24 cellular contexts compared by ENCODE assay signal in genomic region chr22:35703861-35704584, GRCh38. TPM values are rescaled to one million over a fixed set of nuclear protein-coding genes. Genes with fewer than 3 reads are reported as not detected.
"Had no signal": no experiment of that assay in that cellular context is flagged by ENCODE, and none has a peak within 500 bp of the region (broad histone marks: within the 10 kb centered on the region; RNA-seq: fewer than 3 reads in every experiment).

No MANE protein-coding gene starts in this region.

- H3K9me3 ChIP-seq: gastroesophageal sphincter, heart left ventricle, thoracic aorta, upper lobe of right lung had no signal

- H3K27me3 ChIP-seq: gastroesophageal sphincter, heart left ventricle, upper lobe of right lung had no signal

- H3K4me3 Mint-ChIP-seq: activated CD4-positive, alpha-beta memory T cell treated with anti-CD3 and anti-CD28 coated beads for 36 hours; activated CD8-positive, alpha-beta memory T cell treated with anti-CD3 and anti-CD28 coated beads, Interleukin-2, amount 10 ng/mL, durations not matched to agents 7 days and 5 days; activated naive CD8-positive, alpha-beta T cell treated with anti-CD3 and anti-CD28 coated beads, Interleukin-2, amount 10 ng/mL, durations not matched to agents 7 days and 5 days; activated T-helper 17 cell treated with anti-CD3 and anti-CD28 coated beads, Interleukin-2, amount 50 U/mL, for 72 hours; effector memory CD8-positive, alpha-beta T cell; naive B cell; neural crest cell; stimulated activated naive B cell treated with anti-CD40 and anti-IgM and Interleukin-4, amounts not matched to agents 10 μg/mL and 1 μg/mL and 100 μg/mL, for 72 hours had no signal

- H3K27ac Mint-ChIP-seq: activated CD4-positive, alpha-beta memory T cell treated with anti-CD3 and anti-CD28 coated beads for 36 hours; activated CD8-positive, alpha-beta memory T cell treated with anti-CD3 and anti-CD28 coated beads, Interleukin-2, amount 10 ng/mL, durations not matched to agents 7 days and 5 days; activated naive CD8-positive, alpha-beta T cell treated with anti-CD3 and anti-CD28 coated beads, Interleukin-2, amount 10 ng/mL, durations not matched to agents 7 days and 5 days; activated T-helper 17 cell treated with anti-CD3 and anti-CD28 coated beads, Interleukin-2, amount 50 U/mL, for 72 hours; effector memory CD8-positive, alpha-beta T cell; stimulated activated naive B cell treated with anti-CD40 and anti-IgM and Interleukin-4, amounts not matched to agents 10 μg/mL and 1 μg/mL and 100 μg/mL, for 72 hours had no signal

- H3K27me3 Mint-ChIP-seq: activated CD4-positive, alpha-beta memory T cell treated with anti-CD3 and anti-CD28 coated beads for 36 hours; activated CD8-positive, alpha-beta memory T cell treated with anti-CD3 and anti-CD28 coated beads, Interleukin-2, amount 10 ng/mL, durations not matched to agents 7 days and 5 days; activated T-helper 17 cell treated with anti-CD3 and anti-CD28 coated beads, Interleukin-2, amount 50 U/mL, for 72 hours; effector memory CD8-positive, alpha-beta T cell had no signal

- H3K4me1 Mint-ChIP-seq: activated CD8-positive, alpha-beta memory T cell treated with anti-CD3 and anti-CD28 coated beads, Interleukin-2, amount 10 ng/mL, durations not matched to agents 7 days and 5 days; activated naive CD8-positive, alpha-beta T cell treated with anti-CD3 and anti-CD28 coated beads, Interleukin-2, amount 10 ng/mL, durations not matched to agents 7 days and 5 days; activated T-helper 17 cell treated with anti-CD3 and anti-CD28 coated beads, Interleukin-2, amount 50 U/mL, for 72 hours; naive B cell; neural crest cell; stimulated activated naive B cell treated with anti-CD40 and anti-IgM and Interleukin-4, amounts not matched to agents 10 μg/mL and 1 μg/mL and 100 μg/mL, for 72 hours had no signal

- H3K36me3 ChIP-seq: gastroesophageal sphincter, heart left ventricle, thoracic aorta, upper lobe of right lung, WERI-Rb-1 had no signal

- H3K36me3 Mint-ChIP-seq: activated CD4-positive, alpha-beta memory T cell treated with anti-CD3 and anti-CD28 coated beads for 36 hours; activated CD8-positive, alpha-beta memory T cell treated with anti-CD3 and anti-CD28 coated beads, Interleukin-2, amount 10 ng/mL, durations not matched to agents 7 days and 5 days; activated naive CD8-positive, alpha-beta T cell treated with anti-CD3 and anti-CD28 coated beads, Interleukin-2, amount 10 ng/mL, durations not matched to agents 7 days and 5 days; naive B cell; stimulated activated naive B cell treated with anti-CD40 and anti-IgM and Interleukin-4, amounts not matched to agents 10 μg/mL and 1 μg/mL and 100 μg/mL, for 72 hours had no signal

- ATAC-seq: activated CD8-positive, alpha-beta memory T cell treated with anti-CD3 and anti-CD28 coated beads, Interleukin-2, amount 10 ng/mL, durations not matched to agents 7 days and 5 days; activated T-helper 17 cell treated with anti-CD3 and anti-CD28 coated beads, Interleukin-2, amount 50 U/mL, for 72 hours; effector memory CD8-positive, alpha-beta T cell; gastroesophageal sphincter; heart left ventricle; left ventricle myocardium superior; sciatic nerve; stimulated activated naive B cell treated with anti-CD40 and anti-IgM and Interleukin-4, amounts not matched to agents 10 μg/mL and 1 μg/mL and 100 μg/mL, for 72 hours had no signal

- H3K9ac ChIP-seq: parathyroid adenoma had no signal

- H2AFZ ChIP-seq: parathyroid adenoma had no signal

- H3K4me3 ChIP-seq: gastroesophageal sphincter, heart left ventricle, thoracic aorta, upper lobe of right lung had no signal

- H3K79me2 ChIP-seq: parathyroid adenoma had no signal

- DNase-seq: activated CD4-positive, alpha-beta memory T cell treated with anti-CD3 and anti-CD28 coated beads for 36 hours; activated CD8-positive, alpha-beta memory T cell treated with anti-CD3 and anti-CD28 coated beads, Interleukin-2, amount 10 ng/mL, durations not matched to agents 7 days and 5 days; activated naive CD4-positive, alpha-beta T cell; activated naive CD8-positive, alpha-beta T cell treated with anti-CD3 and anti-CD28 coated beads, Interleukin-2, amount 10 ng/mL, durations not matched to agents 7 days and 5 days; anterior cingulate cortex; effector memory CD8-positive, alpha-beta T cell; heart left ventricle; kidney glomerular epithelial cell; left ventricle myocardium superior; naive B cell; stimulated activated naive B cell treated with anti-CD40 and anti-IgM and Interleukin-4, amounts not matched to agents 10 μg/mL and 1 μg/mL and 100 μg/mL, for 72 hours; upper lobe of right lung; WERI-Rb-1 had no signal

- H3K4me1 ChIP-seq: gastroesophageal sphincter, parathyroid adenoma, upper lobe of right lung had no signal

- H3K27ac ChIP-seq: epithelial cell of prostate, gastroesophageal sphincter, heart left ventricle, parathyroid adenoma, thoracic aorta, upper lobe of right lung, WERI-Rb-1 had no signal

- H3K9me3 Mint-ChIP-seq: activated CD4-positive, alpha-beta memory T cell treated with anti-CD3 and anti-CD28 coated beads for 36 hours; activated naive CD8-positive, alpha-beta T cell treated with anti-CD3 and anti-CD28 coated beads, Interleukin-2, amount 10 ng/mL, durations not matched to agents 7 days and 5 days; activated T-helper 17 cell treated with anti-CD3 and anti-CD28 coated beads, Interleukin-2, amount 50 U/mL, for 72 hours; effector memory CD8-positive, alpha-beta T cell; naive B cell; neural crest cell; stimulated activated naive B cell treated with anti-CD40 and anti-IgM and Interleukin-4, amounts not matched to agents 10 μg/mL and 1 μg/mL and 100 μg/mL, for 72 hours had no signal

RNA-seq across cellular contexts. Expression of gene APOL5, which starts 13.6 kb away (rescaled TPM):
- total RNA-seq: activated CD4-positive, alpha-beta memory T cell treated with anti-CD3 and anti-CD28 coated beads for 36 hours; activated CD8-positive, alpha-beta memory T cell treated with anti-CD3 and anti-CD28 coated beads, Interleukin-2, amount 10 ng/mL, durations not matched to agents 7 days and 5 days; activated naive CD8-positive, alpha-beta T cell treated with anti-CD3 and anti-CD28 coated beads, Interleukin-2, amount 10 ng/mL, durations not matched to agents 7 days and 5 days; activated T-helper 17 cell treated with anti-CD3 and anti-CD28 coated beads, Interleukin-2, amount 50 U/mL, for 72 hours; cerebellum; dermis microvascular lymphatic vessel endothelial cell; gastroesophageal sphincter; heart left ventricle; left ventricle myocardium superior; mononuclear cell; neural crest cell; sciatic nerve; T-helper 2 cell treated with Interferon-gamma antibody and Interleukin-4, amounts not matched to agents 100 ng/mL and 5 ng/mL, for 36 hours; thoracic aorta; upper lobe of right lung had no signal

RNA-seq across cellular contexts. Expression of gene APOL6, which starts 55.8 kb away (rescaled TPM):
- total RNA-seq: neural crest cell had no signal
